10 cellular contexts compared by ENCODE assay signal in the genomic region with DNA sequence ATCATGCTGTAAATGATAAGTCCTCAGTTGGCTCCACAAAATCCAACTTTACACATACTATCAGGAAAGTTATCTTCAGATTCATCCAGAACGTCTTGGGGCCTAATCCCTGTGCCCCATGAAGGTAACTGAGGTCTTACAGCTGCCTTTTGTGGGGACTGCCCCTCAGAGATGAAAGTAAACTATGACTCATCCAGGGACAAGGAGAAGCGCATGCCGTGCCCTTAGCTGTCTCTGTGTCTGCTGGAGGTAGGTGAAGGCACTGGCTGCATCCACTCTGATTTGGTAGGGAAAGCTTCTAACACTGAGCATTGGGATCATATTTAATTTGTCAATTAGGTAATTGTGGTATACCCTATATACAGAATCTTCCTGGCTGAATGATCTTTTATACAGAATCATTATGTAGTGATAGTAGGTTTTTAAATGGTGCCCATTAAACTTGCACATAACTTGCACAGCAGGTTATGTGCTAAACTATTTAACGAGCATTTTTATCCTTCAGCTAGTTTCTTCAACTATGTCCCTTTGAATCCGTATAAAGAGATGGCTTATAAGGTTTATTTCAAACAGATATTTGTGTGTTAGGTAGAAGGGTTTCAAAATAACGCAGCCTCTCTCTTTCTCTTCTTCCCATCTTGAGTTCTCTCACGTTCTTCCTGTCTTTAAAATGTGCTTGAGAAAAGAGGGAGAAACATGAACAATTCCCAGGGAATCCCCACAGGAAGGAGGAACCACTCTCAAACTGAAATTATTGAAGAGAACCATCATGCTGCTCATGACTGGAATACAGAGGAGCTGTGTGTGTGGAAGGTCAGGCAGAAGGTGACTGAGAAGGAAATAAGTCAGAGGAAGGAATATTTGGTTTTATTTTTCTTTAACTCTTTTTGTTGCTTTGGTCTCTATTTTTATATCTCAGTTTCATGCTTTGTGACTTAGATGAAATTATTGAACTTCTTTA.
A peak's percentile ranks its signal among the peaks of the same experiment; 100 is the strongest.
DNase-seq lines count a peak whose midpoint lies in the region; ATAC-seq and TF ChIP-seq lines count a peak whose summit lies in the region.
"Had no signal": no experiment of that assay in that cellular context is flagged by ENCODE, and none has a peak within 500 bp of the region (broad histone marks: within the 10 kb centered on the region; RNA-seq: fewer than 3 reads in every experiment).

No MANE protein-coding gene starts in this region.

- H3K27me3 ChIP-seq in CD4-positive, alpha-beta memory T cell (ENCODE audit: insufficient read depth, low read length), result no peaks in the 10 kb centered on the region
- H3K27me3 ChIP-seq: pancreas had no signal

- ATAC-seq in activated T-cell treated with anti-CD3 and anti-CD28 coated beads, Interleukin-2, amount 50 U/mL, for 4 hours, result peak; percentile 60 to 67

- H3K27ac ChIP-seq in HEK293 (ENCODE audit: extremely low read depth, low read depth, low read length), result no peak overlapping the region
- H3K27ac ChIP-seq in CD4-positive, alpha-beta memory T cell (ENCODE audit: low read depth, low read length), result no peak overlapping the region
- H3K27ac ChIP-seq: pancreas had no signal

- H3K36me3 ChIP-seq in HEK293 (ENCODE audit: control insufficient read depth in 2 of 2, insufficient read depth in 1 of 2, low read length in 2 of 2), result no peaks in the 10 kb centered on the region
- no peaks in the 10 kb centered on the region for H3K36me3 ChIP-seq in CD4-positive, alpha-beta memory T cell (ENCODE audit: insufficient read depth, low read length)
- H3K36me3 ChIP-seq: pancreas had no signal

- TF ChIP-seq CTCF in HEK293 (tag by site-specific recombination; IDR thresholded peaks at IDR 0.05) (no peak), osteocyte (IDR thresholded peaks at IDR 0.05) (no peak)

- H3K9me3 ChIP-seq in HEK293 (ENCODE audit: control insufficient read depth, insufficient read depth, low read depth, low read length), result no peaks in the 10 kb centered on the region
- no peaks in the 10 kb centered on the region for H3K9me3 ChIP-seq in CD4-positive, alpha-beta memory T cell (ENCODE audit: control insufficient read depth in 1 of 2, low read length in 2 of 2)
- H3K9me3 ChIP-seq: pancreas had no signal

- peaks cover 4% of the 10 kb centered on the region for H3K9me3 Mint-ChIP-seq in activated T-cell treated with anti-CD3 and anti-CD28 coated beads, Interleukin-2, amount 50 U/mL, for 4 hours
- H3K9me3 Mint-ChIP-seq in osteocyte (ENCODE audit: unreplicated experiment), result peaks cover 4% of the 10 kb centered on the region
- H3K9me3 Mint-ChIP-seq in CD4-positive, alpha-beta memory T cell, result peaks cover 0 to 5% (median 1%) of the 10 kb centered on the region in 8 donors

- H3K4me3 ChIP-seq in HEK293 (ENCODE audit: low read depth, low read length), result no peak overlapping the region
- no peak overlapping the region for H3K4me3 ChIP-seq in CD4-positive, alpha-beta memory T cell (ENCODE audit: low read length in 2 of 2)
- H3K4me3 ChIP-seq: pancreas had no signal

- H3K36me3 Mint-ChIP-seq in activated T-cell treated with anti-CD3 and anti-CD28 coated beads, Interleukin-2, amount 50 U/mL, for 4 hours (ENCODE audit: insufficient read depth), result no peaks in the 10 kb centered on the region
- no peaks in the 10 kb centered on the region for H3K36me3 Mint-ChIP-seq in osteocyte (ENCODE audit: unreplicated experiment)
- peaks cover 0 to under 1% of the 10 kb centered on the region in 2 donors for H3K36me3 Mint-ChIP-seq in CD4-positive, alpha-beta memory T cell
- H3K36me3 Mint-ChIP-seq: activated naive CD4-positive, alpha-beta T cell treated with anti-CD3 and anti-CD28 coated beads, Interleukin-2, amount 50 U/mL, for 24 hours had no signal

- H3K4me1 Mint-ChIP-seq in activated T-cell treated with anti-CD3 and anti-CD28 coated beads, Interleukin-2, amount 50 U/mL, for 4 hours (ENCODE audit: low read depth), result no peaks in the 10 kb centered on the region
- H3K4me1 Mint-ChIP-seq in osteocyte (ENCODE audit: unreplicated experiment), result peaks cover 12% of the 10 kb centered on the region
- no peaks in the 10 kb centered on the region for H3K4me1 Mint-ChIP-seq in CD4-positive, alpha-beta memory T cell
- H3K4me1 Mint-ChIP-seq: activated naive CD4-positive, alpha-beta T cell treated with anti-CD3 and anti-CD28 coated beads, Interleukin-2, amount 50 U/mL, for 24 hours had no signal

- peaks cover 18% of the 10 kb centered on the region for H3K4me1 ChIP-seq in HEK293 (ENCODE audit: control insufficient read depth, insufficient read depth, low read length)
- H3K4me1 ChIP-seq in CD4-positive, alpha-beta memory T cell (ENCODE audit: insufficient read depth, low read length), result no peaks in the 10 kb centered on the region
- H3K4me1 ChIP-seq: pancreas had no signal

- CTCF ChIA-PET in HEK293 (lab: Yijun Ruan, JAX), result interaction anchor here (0.5 to 0.7 kb wide), 2 partner anchors 70 to 265 kb away, joined by 3 read pairs; no protein-coding TSS in a partner anchor
- CTCF ChIA-PET in CD4-positive, alpha-beta memory T cell (lab: Charles Lee; ENCODE audit: partially characterized antibody), result no interaction called here

- H3K27me3 Mint-ChIP-seq in activated T-cell treated with anti-CD3 and anti-CD28 coated beads, Interleukin-2, amount 50 U/mL, for 4 hours (ENCODE audit: low read depth), result peaks cover 8% of the 10 kb centered on the region
- H3K27me3 Mint-ChIP-seq in osteocyte (ENCODE audit: unreplicated experiment), result no peaks in the 10 kb centered on the region
- peaks cover 12 to 14% of the 10 kb centered on the region in 2 donors for H3K27me3 Mint-ChIP-seq in CD4-positive, alpha-beta memory T cell

- no peak for DNase-seq in activated T-cell treated with anti-CD3 and anti-CD28 coated beads, Interleukin-2, amount 50 U/mL, for 4 hours
- DNase-seq in activated T-cell treated with anti-CD3 and anti-CD28 coated beads, Interleukin-2, amount 50 U/mL, for 1 hour, result no peak
- DNase-seq in LoVo (ENCODE audit: low spot score), result peak; percentile 10
- no peak for DNase-seq in osteocyte (ENCODE audit: extremely low spot score, unreplicated experiment)
- no peak for DNase-seq in cerebellum (ENCODE audit: low spot score)
- DNase-seq in NCI-H2029 treated with DMSO at 0.1 percent for 48 hours (lab: John Stamatoyannopoulos, UW), result no peak
- DNase-seq in CD4-positive, alpha-beta memory T cell, result no peak
- DNase-seq: pancreas had no signal

- no peak overlapping the region for H3K4me3 Mint-ChIP-seq in activated T-cell treated with anti-CD3 and anti-CD28 coated beads, Interleukin-2, amount 50 U/mL, for 4 hours
- H3K4me3 Mint-ChIP-seq in osteocyte (ENCODE audit: unreplicated experiment), result no peak overlapping the region
- no peak overlapping the region for H3K4me3 Mint-ChIP-seq in CD4-positive, alpha-beta memory T cell
- H3K4me3 Mint-ChIP-seq: activated naive CD4-positive, alpha-beta T cell treated with anti-CD3 and anti-CD28 coated beads, Interleukin-2, amount 50 U/mL, for 24 hours had no signal

- POLR2A ChIA-PET in HEK293 (lab: Yijun Ruan, JAX), result no interaction called here
- POLR2A ChIA-PET in CD4-positive, alpha-beta memory T cell (lab: Charles Lee; ENCODE audit: partially characterized antibody), result no interaction called here

- intact Hi-C loops in CD4-positive, alpha-beta memory T cell (cut with micrococcal nuclease), result no loop called here

- H3K27ac Mint-ChIP-seq in osteocyte (ENCODE audit: unreplicated experiment), result peak overlapping the region; percentile 17
- H3K27ac Mint-ChIP-seq in CD4-positive, alpha-beta memory T cell, result no peak overlapping the region
- H3K27ac Mint-ChIP-seq: activated naive CD4-positive, alpha-beta T cell treated with anti-CD3 and anti-CD28 coated beads, Interleukin-2, amount 50 U/mL, for 24 hours had no signal

TF ChIP-seq in HEK293, 187 proteins besides CTCF, POLR2A, EP300 and RAD21 (continues in another document):
- TF ChIP-seq, protein P1, sequence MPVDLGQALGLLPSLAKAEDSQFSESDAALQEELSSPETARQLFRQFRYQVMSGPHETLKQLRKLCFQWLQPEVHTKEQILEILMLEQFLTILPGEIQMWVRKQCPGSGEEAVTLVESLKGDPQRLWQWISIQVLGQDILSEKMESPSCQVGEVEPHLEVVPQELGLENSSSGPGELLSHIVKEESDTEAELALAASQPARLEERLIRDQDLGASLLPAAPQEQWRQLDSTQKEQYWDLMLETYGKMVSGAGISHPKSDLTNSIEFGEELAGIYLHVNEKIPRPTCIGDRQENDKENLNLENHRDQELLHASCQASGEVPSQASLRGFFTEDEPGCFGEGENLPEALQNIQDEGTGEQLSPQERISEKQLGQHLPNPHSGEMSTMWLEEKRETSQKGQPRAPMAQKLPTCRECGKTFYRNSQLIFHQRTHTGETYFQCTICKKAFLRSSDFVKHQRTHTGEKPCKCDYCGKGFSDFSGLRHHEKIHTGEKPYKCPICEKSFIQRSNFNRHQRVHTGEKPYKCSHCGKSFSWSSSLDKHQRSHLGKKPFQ (tag by site-specific recombination; IDR thresholded peaks at IDR 0.05), result no peak
- TF ChIP-seq BCL11B (tag by site-specific recombination; IDR thresholded peaks at IDR 0.05; ENCODE audit: low read depth), result no peak
- no peak for TF ChIP-seq SP3 (tag by site-specific recombination; IDR thresholded peaks at IDR 0.05)
- TF ChIP-seq, protein P2, sequence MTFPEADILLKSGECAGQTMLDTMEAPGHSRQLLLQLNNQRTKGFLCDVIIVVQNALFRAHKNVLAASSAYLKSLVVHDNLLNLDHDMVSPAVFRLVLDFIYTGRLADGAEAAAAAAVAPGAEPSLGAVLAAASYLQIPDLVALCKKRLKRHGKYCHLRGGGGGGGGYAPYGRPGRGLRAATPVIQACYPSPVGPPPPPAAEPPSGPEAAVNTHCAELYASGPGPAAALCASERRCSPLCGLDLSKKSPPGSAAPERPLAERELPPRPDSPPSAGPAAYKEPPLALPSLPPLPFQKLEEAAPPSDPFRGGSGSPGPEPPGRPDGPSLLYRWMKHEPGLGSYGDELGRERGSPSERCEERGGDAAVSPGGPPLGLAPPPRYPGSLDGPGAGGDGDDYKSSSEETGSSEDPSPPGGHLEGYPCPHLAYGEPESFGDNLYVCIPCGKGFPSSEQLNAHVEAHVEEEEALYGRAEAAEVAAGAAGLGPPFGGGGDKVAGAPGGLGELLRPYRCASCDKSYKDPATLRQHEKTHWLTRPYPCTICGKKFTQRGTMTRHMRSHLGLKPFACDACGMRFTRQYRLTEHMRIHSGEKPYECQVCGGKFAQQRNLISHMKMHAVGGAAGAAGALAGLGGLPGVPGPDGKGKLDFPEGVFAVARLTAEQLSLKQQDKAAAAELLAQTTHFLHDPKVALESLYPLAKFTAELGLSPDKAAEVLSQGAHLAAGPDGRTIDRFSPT (tag by site-specific recombination; IDR thresholded peaks at IDR 0.05), result 0 out of 2 replicates have a peak, but pooled peaks have one; percentile 32
- no peak for TF ChIP-seq ZNF561 (tag by site-specific recombination; IDR thresholded peaks at IDR 0.05; ENCODE audit: borderline replicate concordance)
- TF ChIP-seq ZNF175 (tag by site-specific recombination; IDR thresholded peaks at IDR 0.05), result no peak
- peak; percentile 45; the same call in 1 of the 2 replicates for TF ChIP-seq ZNF24 (tag by site-specific recombination; IDR thresholded peaks at IDR 0.05)
- TF ChIP-seq ZNF335 (tag by site-specific recombination; conservative IDR thresholded peaks at IDR 0.05), result peak; percentile 67
- TF ChIP-seq ZNF830 (tag by site-specific recombination; IDR thresholded peaks at IDR 0.05; ENCODE audit: low read depth), result no peak
- TF ChIP-seq ZFP37 (tag by site-specific recombination; IDR thresholded peaks at IDR 0.05), result no peak
